Comparison of ENCODE assay signal across 27 cellular contexts in genomic region chr14:72501439-72501838, GRCh38.
"Had no signal": no experiment of that assay in that cellular context is flagged by ENCODE, and none has a peak within 500 bp of the region (broad histone marks: within the 10 kb centered on the region; RNA-seq: fewer than 3 reads in every experiment).

No MANE protein-coding gene starts in this region.

- H3K27me3 ChIP-seq: colonic mucosa, esophagus squamous epithelium, gastrocnemius medialis, heart right ventricle, left lung had no signal

- DNase-seq: colonic mucosa; cortex of kidney; effector CD8-positive, alpha-beta T cell; effector memory CD8-positive, alpha-beta T cell; endodermal cell; erythroblast; esophagus squamous epithelium; foreskin fibroblast; foreskin melanocyte; gastrocnemius medialis; glutamatergic neuron; head of caudate nucleus; heart right ventricle; hippocampal formation; left cardiac atrium; left lung; left ventricle myocardium superior; lower lobe of right lung; mesenchymal stem cell; mucosa of descending colon had no signal

- FAIRE-seq: endometrium, islet of Langerhans, keratinocyte had no signal

- H3K36me3 ChIP-seq: colonic mucosa, esophagus squamous epithelium, gastrocnemius medialis, left lung, lower lobe of right lung had no signal

- H3K4me3 ChIP-seq: colonic mucosa, esophagus squamous epithelium, gastrocnemius medialis, heart right ventricle, left lung, lower lobe of right lung, mucosa of descending colon had no signal

- H3K27ac Mint-ChIP-seq: dendritic cell treated with granulocyte-macrophage colony-stimulating factor and Interleukin-4, amounts not matched to agents 40 ng/mL and 50 ng/mL, for 4 days; endodermal cell; mesothelial cell of epicardium had no signal

- H3K9me3 ChIP-seq: colonic mucosa, esophagus squamous epithelium, gastrocnemius medialis, left lung, lower lobe of right lung, mucosa of descending colon had no signal

- H3K36me3 Mint-ChIP-seq: mesothelial cell of epicardium had no signal

- H3K27ac ChIP-seq: colonic mucosa, epithelial cell of prostate, esophagus squamous epithelium, gastrocnemius medialis, heart right ventricle, left lung, lower lobe of right lung had no signal

- ATAC-seq: effector memory CD8-positive, alpha-beta T cell; esophagus mucosa; gastrocnemius medialis; heart right ventricle; left cardiac atrium; left lung; left ventricle myocardium superior; lower lobe of right lung; mucosa of descending colon had no signal

- H3K4me3 Mint-ChIP-seq: dendritic cell treated with granulocyte-macrophage colony-stimulating factor and Interleukin-4, amounts not matched to agents 40 ng/mL and 50 ng/mL, for 4 days; effector memory CD8-positive, alpha-beta T cell; endodermal cell; mesothelial cell of epicardium had no signal

- H3K9me3 Mint-ChIP-seq: dendritic cell treated with granulocyte-macrophage colony-stimulating factor and Interleukin-4, amounts not matched to agents 40 ng/mL and 50 ng/mL, for 4 days; endodermal cell had no signal

- H3K4me1 ChIP-seq: colonic mucosa, esophagus squamous epithelium, gastrocnemius medialis, left lung, lower lobe of right lung had no signal

- H3K4me1 Mint-ChIP-seq: endodermal cell had no signal
